In genomic region chr1:200272669-200273068, GRCh38 we compare ENCODE assay signal across 33 cellular contexts.
"Had no signal": no experiment of that assay in that cellular context is flagged by ENCODE, and none has a peak within 500 bp of the region (broad histone marks: within the 10 kb centered on the region; RNA-seq: fewer than 3 reads in every experiment).

No MANE protein-coding gene starts in this region.

- H3K9me3 ChIP-seq: adrenal gland, ascending aorta, body of pancreas, breast epithelium had no signal

- DNase-seq: activated effector memory CD4-positive, alpha-beta T cell treated with anti-CD3 and anti-CD28 coated beads, Interleukin-2, amount 50 U/mL, for 16 hours; activated effector memory CD4-positive, alpha-beta T cell treated with Interleukin-2 at 50 U/mL for 16 hours; activated gamma-delta T cell; activated gamma-delta T cell treated with Interleukin-2 at 50 U/mL for 16 hours; activated naive CD4-positive, alpha-beta T cell; activated naive CD4-positive, alpha-beta T cell treated with anti-CD3 and anti-CD28 coated beads for 36 hours; activated naive CD4-positive, alpha-beta T cell treated with anti-CD3 and anti-CD28 coated beads, Interleukin-2, amount 10 ng/mL, durations not matched to agents 7 days and 5 days; activated naive CD4-positive, alpha-beta T cell treated with anti-CD3 and anti-CD28 coated beads, Interleukin-2, amount 50 U/mL, for 16 hours; activated naive CD4-positive, alpha-beta T cell treated with Interleukin-2 at 50 U/mL for 16 hours; activated naive CD8-positive, alpha-beta T cell treated with anti-CD3 and anti-CD28 coated beads for 36 hours; activated naive CD8-positive, alpha-beta T cell treated with anti-CD3 and anti-CD28 coated beads, Interleukin-2, amount 10 ng/mL, durations not matched to agents 7 days and 5 days; activated naive CD8-positive, alpha-beta T cell treated with anti-CD3 and anti-CD28 coated beads, Interleukin-2, amount 50 U/mL, for 24 hours; activated T-cell treated with anti-CD3 and anti-CD28 coated beads, Interleukin-2, amount 50 U/mL, for 1 hour; activated T-cell treated with anti-CD3 and anti-CD28 coated beads, Interleukin-2, amount 50 U/mL, for 24 hours; activated T-cell treated with anti-CD3 and anti-CD28 coated beads, Interleukin-2, amount 50 U/mL, for 4 hours; activated T-cell treated with anti-CD3 and anti-CD28 coated beads, Interleukin-2, amount 50 U/mL, for 48 hours; activated T-cell treated with anti-CD3 and anti-CD28 coated beads, Interleukin-2, amount 50 U/mL, for 72 hours; adrenal gland; amniotic stem cell; amygdala; anterior cingulate cortex; aorta; body of pancreas; brain microvascular endothelial cell; caudate nucleus; central memory CD4-positive, alpha-beta T cell; cerebellar nuclear complex had no signal

- H3K36me3 ChIP-seq: adrenal gland, ascending aorta, brain microvascular endothelial cell, breast epithelium, cardiac muscle cell had no signal

- H3K27ac ChIP-seq: adrenal gland, ascending aorta, body of pancreas, brain microvascular endothelial cell, breast epithelium, cardiac muscle cell had no signal

- H3K27me3 ChIP-seq: adrenal gland, ascending aorta, body of pancreas, brain microvascular endothelial cell, breast epithelium had no signal

- H3K4me3 ChIP-seq: adrenal gland, ascending aorta, body of pancreas, breast epithelium, cardiac muscle cell had no signal

- H3K4me1 ChIP-seq: adrenal gland, ascending aorta, breast epithelium had no signal

- FAIRE-seq: astrocyte, bronchial epithelial cell had no signal

- ATAC-seq: activated naive CD8-positive, alpha-beta T cell treated with anti-CD3 and anti-CD28 coated beads, Interleukin-2, amount 50 U/mL, for 24 hours; activated T-helper 17 cell treated with anti-CD3 and anti-CD28 coated beads, Interleukin-2, amount 50 U/mL, for 72 hours; body of pancreas had no signal
